ENCODE assay signal across 20 cellular contexts in the genomic region with DNA sequence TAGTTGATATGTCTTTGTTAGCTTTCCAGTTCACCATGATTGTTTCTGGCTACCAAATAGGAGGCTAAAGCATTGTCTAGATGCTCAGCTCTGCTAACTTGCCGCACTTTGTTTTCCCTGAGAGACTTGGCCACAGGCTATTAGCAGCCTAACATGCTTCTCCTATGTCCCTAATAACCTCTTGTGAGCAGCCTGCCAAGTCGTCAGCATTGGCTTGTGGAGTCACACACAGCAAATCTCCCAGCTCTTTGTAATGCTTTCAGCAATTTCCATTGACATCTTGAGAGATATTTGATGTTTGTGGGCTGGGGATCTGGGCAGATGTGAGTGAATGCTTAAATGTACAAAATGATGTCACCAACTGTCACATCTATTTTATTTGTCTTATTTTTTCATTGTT.
"Had no signal": no experiment of that assay in that cellular context is flagged by ENCODE, and none has a peak within 500 bp of the region (broad histone marks: within the 10 kb centered on the region; RNA-seq: fewer than 3 reads in every experiment).

No MANE protein-coding gene starts in this region.

- H3K27ac ChIP-seq: ascending aorta, breast epithelium, esophagus squamous epithelium, suprapubic skin, transverse colon, WERI-Rb-1 had no signal

- H3K36me3 ChIP-seq: breast epithelium, transverse colon, WERI-Rb-1 had no signal

- ATAC-seq: activated T-cell treated with anti-CD3 and anti-CD28 coated beads, Interleukin-2, amount 50 U/mL, for 72 hours; left lobe of liver; stimulated activated naive CD8-positive, alpha-beta T cell treated with anti-CD3 and anti-CD28 coated beads, Interleukin-15, amount 100 ng/mL, for 72 hours; T-helper 17 cell had no signal

- H3K9me3 ChIP-seq: ascending aorta, breast epithelium, esophagus squamous epithelium, suprapubic skin, transverse colon had no signal

- H3K27me3 ChIP-seq: ascending aorta, breast epithelium, esophagus squamous epithelium, suprapubic skin, transverse colon had no signal

- H3K4me3 ChIP-seq: ascending aorta, breast epithelium, esophagus squamous epithelium, suprapubic skin, transverse colon had no signal

- FAIRE-seq: keratinocyte, small intestine had no signal

- H3K4me1 ChIP-seq: ascending aorta, breast epithelium, suprapubic skin, transverse colon had no signal

- DNase-seq: activated CD4-positive, alpha-beta T cell treated with anti-CD3 and anti-CD28 coated beads for 1 hour; activated effector memory CD4-positive, alpha-beta T cell treated with anti-CD3 and anti-CD28 coated beads, Interleukin-2, amount 50 U/mL, for 16 hours; activated naive CD4-positive, alpha-beta T cell treated with anti-CD3 and anti-CD28 coated beads, Interleukin-2, amount 50 U/mL, for 16 hours; activated T-cell treated with anti-CD3 and anti-CD28 coated beads, Interleukin-2, amount 50 U/mL, for 72 hours; dermis blood vessel endothelial cell; effector memory CD4-positive, alpha-beta T cell; esophagus squamous epithelium; mammary epithelial cell; midbrain; small intestine; stimulated activated CD4-positive, alpha-beta T cell treated with anti-CD3 and anti-CD28 coated beads, Interleukin-4, amount 100 ng/mL, for 1 hour; stimulated activated naive CD8-positive, alpha-beta T cell treated with anti-CD3 and anti-CD28 coated beads, Interleukin-15, amount 100 ng/mL, for 72 hours; T-helper 17 cell; transverse colon; WERI-Rb-1 had no signal
